20 cellular contexts compared by ENCODE assay signal in the genomic region with DNA sequence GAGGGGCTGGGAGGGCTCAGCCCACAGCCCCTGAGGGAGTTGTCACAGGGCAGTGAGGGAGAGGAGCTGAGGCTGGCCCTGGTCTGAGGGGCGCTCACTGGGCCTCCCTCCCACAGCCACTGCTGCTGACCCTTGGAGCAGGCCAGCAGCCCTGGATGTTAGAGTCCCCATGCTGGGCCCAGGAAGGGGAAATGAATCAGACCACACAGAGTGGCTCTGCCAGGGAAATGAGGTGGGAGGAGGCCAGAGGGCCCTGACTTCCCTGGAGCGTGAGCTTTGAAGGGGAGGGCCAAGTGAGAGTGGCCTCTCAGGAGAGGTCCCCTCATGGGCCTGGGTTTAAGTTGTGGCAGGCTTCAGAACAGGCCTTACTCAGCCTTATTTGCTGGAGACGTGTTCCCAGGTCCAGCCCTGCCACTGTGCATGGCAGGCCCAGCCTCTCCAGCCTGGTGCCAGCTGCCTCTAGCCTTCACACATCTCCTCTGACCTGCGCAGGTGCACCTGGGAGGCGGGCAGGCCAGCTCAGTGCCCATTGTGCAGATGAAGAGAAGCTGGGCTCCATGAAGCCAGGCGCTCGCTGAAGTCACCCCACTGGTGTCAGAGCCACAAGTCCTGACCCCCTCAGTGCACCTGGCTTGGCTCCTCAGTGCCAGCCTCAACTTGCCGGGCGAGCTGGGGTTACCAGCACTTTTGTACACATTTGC. TPM values are rescaled to one million over a fixed set of nuclear protein-coding genes. Genes with fewer than 3 reads are reported as not detected.
DNase-seq lines count a peak whose midpoint lies in the region; TF ChIP-seq lines count a peak whose summit lies in the region.
"Had no signal": no experiment of that assay in that cellular context is flagged by ENCODE, and none has a peak within 500 bp of the region (broad histone marks: within the 10 kb centered on the region; RNA-seq: fewer than 3 reads in every experiment).

No MANE protein-coding gene starts in this region.

- H3K14ac ChIP-seq in neuronal stem cell (ENCODE audit: low read length): peak overlapping the region; percentile 6

- no peak overlapping the region for H3K4ac ChIP-seq in neuronal stem cell (ENCODE audit: low read length)

- H3K36me3 Mint-ChIP-seq in chondrocyte (ENCODE audit: low read depth) (peaks cover 23% of the 10 kb centered on the region), type B pancreatic cell (no peaks in the 10 kb centered on the region)

- no peak overlapping the region for H2BK15ac ChIP-seq in neuronal stem cell (ENCODE audit: low read length)

- H3K4me3 Mint-ChIP-seq in chondrocyte (ENCODE audit: unreplicated experiment) (no peak overlapping the region), type B pancreatic cell (no peak overlapping the region)
- H3K4me3 Mint-ChIP-seq: activated CD4-positive, alpha-beta memory T cell treated with anti-CD3 and anti-CD28 coated beads for 36 hours; activated naive CD8-positive, alpha-beta T cell treated with anti-CD3 and anti-CD28 coated beads, Interleukin-2, amount 10 ng/mL, durations not matched to agents 7 days and 5 days; mesothelial cell of epicardium had no signal

- H3K27me3 ChIP-seq in AG04450 (ENCODE audit: control insufficient read depth, insufficient read depth, low read length): no peaks in the 10 kb centered on the region
- H3K27me3 ChIP-seq in MG63: no peaks in the 10 kb centered on the region
- H3K27me3 ChIP-seq in neuronal stem cell (ENCODE audit: control insufficient read depth in 3 of 3, insufficient read depth in 3 of 3, low read depth in 1 of 3, low read length in 3 of 3): no peaks in the 10 kb centered on the region
- H3K27me3 ChIP-seq: neutrophil, sigmoid colon had no signal

- peak overlapping the region; percentile 85 for H3K23ac ChIP-seq in neuronal stem cell (ENCODE audit: low read depth, low read length, poor library complexity)

- no peak overlapping the region for H3K18ac ChIP-seq in neuronal stem cell (ENCODE audit: low read length)

- TF ChIP-seq CTCF in AG04450 (IDR thresholded peaks at IDR 0.05; ENCODE audit: low read depth, low read length) (no peak), chondrocyte (IDR thresholded peaks at IDR 0.05) (no peak), type B pancreatic cell (conservative IDR thresholded peaks at IDR 0.05) (no peak)

- no peak overlapping the region for H4K91ac ChIP-seq in neuronal stem cell (ENCODE audit: low read depth, low read length, poor library complexity)

- H3K9me3 ChIP-seq in AG04450 (ENCODE audit: control insufficient read depth, insufficient read depth, low read length) (no peaks in the 10 kb centered on the region; the same call in 1 of the 2 replicates), MG63 (no peaks in the 10 kb centered on the region), neuronal stem cell (replicated peaks in 1 of 2; ENCODE audit: control insufficient read depth in 2 of 2, insufficient read depth in 1 of 2, low read depth in 1 of 2, low read length in 2 of 2) (no peaks in the 10 kb centered on the region)
- H3K9me3 ChIP-seq: Caco-2, neutrophil, sigmoid colon had no signal

- no peak overlapping the region for H3K4me2 ChIP-seq in neuronal stem cell (ENCODE audit: insufficient read depth, low read length, poor library complexity, severe bottlenecking)
- H3K4me2 ChIP-seq: KMS-11 had no signal

- H3K27me3 Mint-ChIP-seq in chondrocyte (ENCODE audit: low read depth) (no peaks in the 10 kb centered on the region), type B pancreatic cell (no peaks in the 10 kb centered on the region)
- H3K27me3 Mint-ChIP-seq: activated CD4-positive, alpha-beta memory T cell treated with anti-CD3 and anti-CD28 coated beads for 36 hours; activated naive CD8-positive, alpha-beta T cell treated with anti-CD3 and anti-CD28 coated beads, Interleukin-2, amount 10 ng/mL, durations not matched to agents 7 days and 5 days had no signal

- no peak overlapping the region for H2BK12ac ChIP-seq in neuronal stem cell (ENCODE audit: low read length)

- H3K4me1 Mint-ChIP-seq in chondrocyte (ENCODE audit: low read depth) (peaks cover 12% of the 10 kb centered on the region), type B pancreatic cell (ENCODE audit: unreplicated experiment) (peaks cover 14% of the 10 kb centered on the region)

- H3K36me3 ChIP-seq in MG63 (peaks cover 75% of the 10 kb centered on the region), neuronal stem cell (replicated peaks in 1 of 2; ENCODE audit: control insufficient read depth in 2 of 2, insufficient read depth in 2 of 2, low read length in 2 of 2) (peaks cover 29 to 76% of the 10 kb centered on the region in 2 donors)
- H3K36me3 ChIP-seq: neutrophil had no signal

- H2AFZ ChIP-seq in neuronal stem cell (ENCODE audit: low read length): no peak overlapping the region

- peak overlapping the region; percentile 44 for H3K9ac ChIP-seq in neuronal stem cell (ENCODE audit: low read depth, low read length, poor library complexity)
- H3K9ac ChIP-seq: KMS-11 had no signal

- no peak overlapping the region for H4K8ac ChIP-seq in neuronal stem cell (ENCODE audit: low read depth, low read length)

- H3K9me3 Mint-ChIP-seq in chondrocyte (ENCODE audit: low read depth) (no peaks in the 10 kb centered on the region), type B pancreatic cell (no peaks in the 10 kb centered on the region)
- H3K9me3 Mint-ChIP-seq: activated CD4-positive, alpha-beta memory T cell treated with anti-CD3 and anti-CD28 coated beads for 36 hours; activated naive CD8-positive, alpha-beta T cell treated with anti-CD3 and anti-CD28 coated beads, Interleukin-2, amount 10 ng/mL, durations not matched to agents 7 days and 5 days; mesothelial cell of epicardium had no signal

- H3K4me3 ChIP-seq in AG04450 (ENCODE audit: low read depth, low read length) (no peak overlapping the region), MG63 (no peak overlapping the region), neuronal stem cell (ENCODE audit: low read length in 2 of 2) (no peak overlapping the region)
- H3K4me3 ChIP-seq: sigmoid colon had no signal

- POLR2A ChIA-PET in AG04450 (lab: Yijun Ruan, JAX): interaction anchor here (1.0 kb wide), 1 partner anchor 54 kb away, joined by 4 read pairs; no protein-coding TSS in a partner anchor

- H3K79me1 ChIP-seq in neuronal stem cell (ENCODE audit: low read depth, low read length): peaks cover 10% of the 10 kb centered on the region

- H2BK120ac ChIP-seq in neuronal stem cell (ENCODE audit: low read depth, low read length): no peak overlapping the region

- no CpG with 5 or more reads among the region's 9 CpGs for WGBS in neuronal stem cell (ENCODE audit: extremely low coverage in 2 of 2, insufficient read length in 2 of 2, insufficient replicate concordance in 1 of 2), 2 donors

- peak overlapping the region; percentile 82 for H2BK5ac ChIP-seq in neuronal stem cell (ENCODE audit: low read length)

- H3K27ac Mint-ChIP-seq in chondrocyte (ENCODE audit: unreplicated experiment) (peak overlapping the region; percentile 12), type B pancreatic cell (no peak overlapping the region)
- H3K27ac Mint-ChIP-seq: activated CD4-positive, alpha-beta memory T cell treated with anti-CD3 and anti-CD28 coated beads for 36 hours; activated naive CD8-positive, alpha-beta T cell treated with anti-CD3 and anti-CD28 coated beads, Interleukin-2, amount 10 ng/mL, durations not matched to agents 7 days and 5 days; mesothelial cell of epicardium had no signal

- peak overlapping the region; percentile 28 for H2AK5ac ChIP-seq in neuronal stem cell (ENCODE audit: low read depth, low read length)

- H3K4me1 ChIP-seq in neuronal stem cell (ENCODE audit: control insufficient read depth in 2 of 2, insufficient read depth in 1 of 2, low read depth in 1 of 2, low read length in 2 of 2): peaks cover 7 to 9% of the 10 kb centered on the region in 2 donors

- H3K27ac ChIP-seq in AG04450 (ENCODE audit: low read depth, low read length) (peak overlapping the region; percentile 21), neuronal stem cell (replicated peaks; ENCODE audit: low read length) (no peak overlapping the region)
- H3K27ac ChIP-seq: KMS-11, neutrophil, sigmoid colon had no signal

- DNase-seq in AG04450 (ENCODE audit: low read depth, low spot score) (no peak), MG63 (peak; percentile 38), chondrocyte (ENCODE audit: low spot score) (no peak), neuronal stem cell (ENCODE audit: low spot score) (no peak), NCI-H1048 (lab: John Stamatoyannopoulos, UW) (no peak), HPDE6-E6E7 (ENCODE audit: extremely low spot score) (no peak), type B pancreatic cell (ENCODE audit: extremely low spot score, unreplicated experiment) (no peak), NCI-H2107 treated with DMSO at 0.1 percent for 48 hours (lab: John Stamatoyannopoulos, UW; ENCODE audit: unreplicated experiment) (no peak)
- DNase-seq: activated CD4-positive, alpha-beta memory T cell treated with anti-CD3 and anti-CD28 coated beads for 36 hours; activated naive CD8-positive, alpha-beta T cell treated with anti-CD3 and anti-CD28 coated beads, Interleukin-2, amount 10 ng/mL, durations not matched to agents 7 days and 5 days; activated T-cell treated with anti-CD3 and anti-CD28 coated beads, Interleukin-2, amount 50 U/mL, for 48 hours; Caco-2; cerebellar nuclear complex; NCI-H1694; NCI-H526; sigmoid colon; stimulated activated CD4-positive, alpha-beta T cell treated with anti-CD3 and anti-CD28 coated beads, Interleukin-4, amount 100 ng/mL, for 24 hours had no signal

- CTCF ChIA-PET in AG04450 (lab: Charles Lee): interaction anchor here (1.0 to 1.6 kb wide), 2 partner anchors 9 to 46 kb away, joined by 6 to 7 read pairs; no protein-coding TSS in a partner anchor

RNA-seq across cellular contexts. Expression of a gene that starts 15.4 kb away (rescaled TPM):
- polyA plus RNA-seq in AG04450 (2011; rRNA removed): 18.5 and 23.0 TPM in 2 replicates
- polyA minus RNA-seq in AG04450 (2011; rRNA and poly(A)+ RNA removed): 41.9 and 61.7 TPM in 2 replicates
- 62.7 and 67.1 TPM in 2 replicates for total RNA-seq in MG63 (2014; rRNA removed; shearing (Covaris generic); ENCODE audit: low replicate concordance)
- total RNA-seq in chondrocyte (35.1 to 67.1 TPM (median 59.6 TPM) in 3 replicates), type B pancreatic cell (ENCODE audit: low replicate concordance) (28.6 and 47.8 TPM in 2 replicates)
- 19.5 TPM for polyA plus RNA-seq in neuronal stem cell (2013, experiment 1 of 2)
- polyA plus RNA-seq in neuronal stem cell (2013, experiment 2 of 2): 19.1 TPM
